In genomic region chr19:41859618-41860418, GRCh38 we compare ENCODE assay signal across 8 cellular contexts. TPM values are rescaled to one million over a fixed set of nuclear protein-coding genes. Genes with fewer than 3 reads are reported as not detected.
DNase-seq lines count a peak whose midpoint lies in the region; TF ChIP-seq lines count a peak whose summit lies in the region.

TSS of gene RPS19 (plus strand) at chr19:41860255. CDS start at chr19:41860775, 520 bp downstream.

- peak; percentile 99 for DNase-seq in GDM1 (lab: John Stamatoyannopoulos, UW)
- DNase-seq in HAP-1 (ENCODE audit: low spot score in 2 of 2), result peak; percentile 94 to 98
- DNase-seq in MG63, result peak; percentile 97
- DNase-seq in SHP77 treated with DMSO at 0.1 percent for 48 hours (lab: John Stamatoyannopoulos, UW), result peak; percentile 90
- peak; percentile 99 for DNase-seq in activated effector memory CD4-positive, alpha-beta T cell treated with anti-CD3 and anti-CD28 coated beads, Interleukin-2, amount 50 U/mL, for 16 hours
- peak; percentile 99 for DNase-seq in fibroblast of pulmonary artery (ENCODE audit: low read depth)

- TF ChIP-seq CTCF in fibroblast of pulmonary artery (IDR thresholded peaks at IDR 0.05; ENCODE audit: low read length, missing control alignments) (peak; percentile 52), nephron (IDR thresholded peaks at IDR 0.05; ENCODE audit: unreplicated experiment in 3 of 3) (peak; percentile 63 to 70 (median 68))

- H3K27me3 Mint-ChIP-seq in nephron (ENCODE audit: low read depth), result peaks cover 6% of the 10 kb centered on the region
- no peaks in the 10 kb centered on the region for H3K27me3 Mint-ChIP-seq in stimulated activated naive CD8-positive, alpha-beta T cell treated with anti-CD3 and anti-CD28 coated beads, Interleukin-15, Interleukin-2, amounts not matched to agents 100 ng/mL and 50 ng/mL, for 24 hours

- peaks cover 37% of the 10 kb centered on the region for H3K4me1 Mint-ChIP-seq in nephron
- peaks cover 42% of the 10 kb centered on the region for H3K4me1 Mint-ChIP-seq in stimulated activated naive CD8-positive, alpha-beta T cell treated with anti-CD3 and anti-CD28 coated beads, Interleukin-15, Interleukin-2, amounts not matched to agents 100 ng/mL and 50 ng/mL, for 24 hours (ENCODE audit: low read depth)

- peaks cover 30% of the 10 kb centered on the region for H3K4me1 ChIP-seq in HAP-1

- peak within 1 kb of the TSS; percentile 96 to 97 (median 97) for H3K4me3 Mint-ChIP-seq in nephron
- peak within 1 kb of the TSS; percentile 93 for H3K4me3 Mint-ChIP-seq in stimulated activated naive CD8-positive, alpha-beta T cell treated with anti-CD3 and anti-CD28 coated beads, Interleukin-15, Interleukin-2, amounts not matched to agents 100 ng/mL and 50 ng/mL, for 24 hours

- H3K9me3 Mint-ChIP-seq in nephron, result no peaks in the 10 kb centered on the region
- H3K9me3 Mint-ChIP-seq in stimulated activated naive CD8-positive, alpha-beta T cell treated with anti-CD3 and anti-CD28 coated beads, Interleukin-15, Interleukin-2, amounts not matched to agents 100 ng/mL and 50 ng/mL, for 24 hours, result no peaks in the 10 kb centered on the region

- in situ Hi-C loops in HAP-1 (cut with MboI; ENCODE audit: low sequenced_read_pairs), result no loop called here

- peak within 1 kb of the TSS; percentile 94 to 99 (median 98) for H3K27ac Mint-ChIP-seq in nephron
- H3K27ac Mint-ChIP-seq in stimulated activated naive CD8-positive, alpha-beta T cell treated with anti-CD3 and anti-CD28 coated beads, Interleukin-15, Interleukin-2, amounts not matched to agents 100 ng/mL and 50 ng/mL, for 24 hours, result peak within 1 kb of the TSS; percentile 98

- peaks cover 9% of the 10 kb centered on the region; the same call in 1 of the 2 replicates for H3K27me3 ChIP-seq in HAP-1 (ENCODE audit: low read depth)
- H3K27me3 ChIP-seq in MG63, result peaks cover 8% of the 10 kb centered on the region

- H3K36me3 ChIP-seq in HAP-1 (replicated peaks) (peaks cover 48% of the 10 kb centered on the region), MG63 (peaks cover 46% of the 10 kb centered on the region)

- peak within 1 kb of the TSS; percentile 95 for H3K4me3 ChIP-seq in HAP-1
- peak within 1 kb of the TSS; percentile 100 for H3K4me3 ChIP-seq in MG63
- H3K4me3 ChIP-seq in fibroblast of pulmonary artery (replicated peaks; ENCODE audit: low read depth, low read length), result peak within 1 kb of the TSS; percentile 98

- no peaks in the 10 kb centered on the region for H3K9me3 ChIP-seq in HAP-1
- H3K9me3 ChIP-seq in MG63, result no peaks in the 10 kb centered on the region

- H3K36me3 Mint-ChIP-seq in nephron (ENCODE audit: low read depth), result peaks cover 41% of the 10 kb centered on the region
- H3K36me3 Mint-ChIP-seq in stimulated activated naive CD8-positive, alpha-beta T cell treated with anti-CD3 and anti-CD28 coated beads, Interleukin-15, Interleukin-2, amounts not matched to agents 100 ng/mL and 50 ng/mL, for 24 hours (ENCODE audit: low read depth), result peaks cover 45% of the 10 kb centered on the region

RNA-seq across cellular contexts. Expression of gene RPS19, which starts in this region (rescaled TPM):
- 1,133 and 2,559 TPM in 2 replicates for total RNA-seq in MG63 (2014; rRNA removed; shearing (Covaris generic); ENCODE audit: low replicate concordance)

Comparison
In these comparisons a context has a peak if more than half of its experiments do, and no peak if none do; other contexts are left out.
1. Peak in every context shown above with its lines: DNase-seq and H3K4me3 ChIP-seq.